In genomic region chr3:149367021-149367840, GRCh38 we compare ENCODE assay signal across 9 cellular contexts. TPM values are rescaled to one million over a fixed set of nuclear protein-coding genes. Genes with fewer than 3 reads are reported as not detected.
DNase-seq lines count a peak whose midpoint lies in the region; ATAC-seq and TF ChIP-seq lines count a peak whose summit lies in the region.
"Had no signal": no experiment of that assay in that cellular context is flagged by ENCODE, and none has a peak within 500 bp of the region (broad histone marks: within the 10 kb centered on the region; RNA-seq: fewer than 3 reads in every experiment).

No MANE protein-coding gene starts in this region.

- H3K27ac ChIP-seq in 22Rv1 (peak overlapping the region; percentile 93), GM23248 (peak overlapping the region; percentile 64)

- H3K27ac Mint-ChIP-seq in activated T-helper 17 cell treated with anti-CD3 and anti-CD28 coated beads, Interleukin-2, amount 50 U/mL, for 72 hours, result peak overlapping the region; percentile 56

- 57 to 66% methylated on average over 2 of the region's 2 CpGs for WGBS in GM23248 (ENCODE audit: low coverage in 1 of 2, low lambda C conversion rate in 2 of 2, missing lambda C conversion rate in 2 of 2), 2 experiments

- H3K4me3 ChIP-seq in GM23248, result no peak overlapping the region

- no peak for TF ChIP-seq CTCF in 22Rv1 (IDR thresholded peaks at IDR 0.05)

- H3K4me2 ChIP-seq in GM23248 (ENCODE audit: unreplicated experiment), result no peak overlapping the region

- ATAC-seq in activated T-helper 17 cell treated with anti-CD3 and anti-CD28 coated beads, Interleukin-2, amount 50 U/mL, for 72 hours (replicated peaks), result peak; percentile 93
- no peak for ATAC-seq in GM19467 (IDR thresholded peaks at IDR 0.05; ENCODE audit: unreplicated experiment)

- no peaks in the 10 kb centered on the region for H3K36me3 Mint-ChIP-seq in activated T-helper 17 cell treated with anti-CD3 and anti-CD28 coated beads, Interleukin-2, amount 50 U/mL, for 72 hours (ENCODE audit: low read depth)

- H3K9me3 Mint-ChIP-seq in activated T-helper 17 cell treated with anti-CD3 and anti-CD28 coated beads, Interleukin-2, amount 50 U/mL, for 72 hours, result no peaks in the 10 kb centered on the region

- H3K27me3 Mint-ChIP-seq in activated T-helper 17 cell treated with anti-CD3 and anti-CD28 coated beads, Interleukin-2, amount 50 U/mL, for 72 hours, result peaks cover 9% of the 10 kb centered on the region

- no peak overlapping the region for H3K4me3 Mint-ChIP-seq in activated T-helper 17 cell treated with anti-CD3 and anti-CD28 coated beads, Interleukin-2, amount 50 U/mL, for 72 hours

- H4K20me1 ChIP-seq in GM23248 (ENCODE audit: insufficient read depth), result no peaks in the 10 kb centered on the region

- H3K9me2 ChIP-seq in GM23248 (ENCODE audit: insufficient read depth), result no peaks in the 10 kb centered on the region

- no peak overlapping the region for H2AFZ ChIP-seq in GM23248

- H3K9me3 ChIP-seq in GM23248 (ENCODE audit: low read depth), result no peaks in the 10 kb centered on the region

- peak; percentile 92 for DNase-seq in GM23248
- DNase-seq in kidney glomerular epithelial cell (lab: John Stamatoyannopoulos, UW), result peak; percentile 69
- no peak for DNase-seq in middle frontal gyrus (ENCODE audit: extremely low spot score, low spot score)
- DNase-seq in NCI-H82 treated with DMSO at 0.1 percent for 48 hours (lab: John Stamatoyannopoulos, UW; ENCODE audit: unreplicated experiment), result no peak
- DNase-seq in central memory CD4-positive, alpha-beta T cell, result no peak
- DNase-seq: GDM1 had no signal

- H3K4me1 ChIP-seq in GM23248 (ENCODE audit: insufficient read depth), result peaks cover 27% of the 10 kb centered on the region

- H3K4me1 Mint-ChIP-seq in activated T-helper 17 cell treated with anti-CD3 and anti-CD28 coated beads, Interleukin-2, amount 50 U/mL, for 72 hours, result no peaks in the 10 kb centered on the region

- H3F3A ChIP-seq in GM23248 (ENCODE audit: insufficient read depth), result peaks cover 56% of the 10 kb centered on the region

- in situ Hi-C loops in GM23248 (cut with MboI), result no loop called here

- peak overlapping the region; percentile 25; the same call in 1 of the 2 replicates for H3K9ac ChIP-seq in GM23248

- no peaks in the 10 kb centered on the region for H3K79me2 ChIP-seq in GM23248 (ENCODE audit: insufficient read depth)

- no peaks in the 10 kb centered on the region for H3K27me3 ChIP-seq in GM23248 (replicated peaks; ENCODE audit: insufficient read depth)

- H3K36me3 ChIP-seq in GM23248 (ENCODE audit: low read depth), result no peaks in the 10 kb centered on the region

RNA-seq across cellular contexts. Expression of gene TM4SF1, which starts 10.2 kb away (rescaled TPM):
- 7.2 and 10.5 TPM in 2 replicates for total RNA-seq in GM23248 (2014; rRNA removed; shearing (Covaris generic))
- polyA plus RNA-seq in GM23248 (2016; fragmentation: Nextera tagmentation; extraction: Ambion mirVana), result 10.7 and 12.4 TPM in 2 replicates
- total RNA-seq in activated T-helper 17 cell treated with anti-CD3 and anti-CD28 coated beads, Interleukin-2, amount 50 U/mL, for 72 hours, result under 1 TPM in 1 of 2 donors, not detected in 1; 0.32 TPM

RNA-seq across cellular contexts. Expression of gene TM4SF18, which starts 33.8 kb away (rescaled TPM):
- total RNA-seq in GM23248 (2014; rRNA removed; shearing (Covaris generic)), result not detected in 2 replicates
- not detected in 2 replicates for polyA plus RNA-seq in GM23248 (2016; fragmentation: Nextera tagmentation; extraction: Ambion mirVana)
- not detected for total RNA-seq in activated T-helper 17 cell treated with anti-CD3 and anti-CD28 coated beads, Interleukin-2, amount 50 U/mL, for 72 hours

Comparison
In these comparisons a context has a peak if more than half of its experiments do, and no peak if none do; other contexts are left out.
1. DNase-seq: peak in GM23248 (single experiment) and kidney glomerular epithelial cell (single experiment); none in middle frontal gyrus (single experiment), NCI-H82 treated with DMSO at 0.1 percent for 48 hours (single experiment) and central memory CD4-positive, alpha-beta T cell (single experiment).